In the genomic region with DNA sequence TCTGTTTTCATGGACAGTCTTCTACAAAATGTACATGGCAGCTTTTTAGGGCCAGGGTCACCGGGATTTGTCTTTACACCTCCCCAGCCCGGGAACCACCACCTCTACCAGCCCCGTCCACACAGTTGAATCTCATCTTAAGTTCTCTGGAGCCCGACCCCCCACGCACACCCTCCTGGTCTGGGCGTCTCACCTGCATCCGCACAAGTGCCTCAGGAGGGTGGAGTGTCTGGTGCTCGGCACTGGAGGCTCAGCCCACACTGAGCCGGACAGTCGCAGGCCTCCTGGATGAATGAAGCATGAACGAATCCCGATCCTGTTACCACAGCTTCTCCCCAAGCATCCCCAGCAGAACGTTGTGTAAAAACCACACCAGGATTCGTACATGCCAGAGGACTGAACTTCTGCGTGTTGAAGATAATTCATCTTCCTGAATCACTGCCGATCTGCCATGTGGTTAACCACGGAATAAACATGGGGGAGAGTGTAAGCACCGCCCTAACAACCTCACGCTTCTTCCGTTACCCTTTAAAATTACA, we compare ENCODE assay signal across 9 cellular contexts.
DNase-seq lines count a peak whose midpoint lies in the region; ATAC-seq and TF ChIP-seq lines count a peak whose summit lies in the region.
"Had no signal": no experiment of that assay in that cellular context is flagged by ENCODE, and none has a peak within 500 bp of the region (broad histone marks: within the 10 kb centered on the region; RNA-seq: fewer than 3 reads in every experiment).

No MANE protein-coding gene starts in this region.

- peaks cover 13% of the 10 kb centered on the region for H4K20me1 ChIP-seq in IMR-90 (ENCODE audit: insufficient read depth, low read length)

- no peak for TF ChIP-seq RAD21 in IMR-90 (IDR thresholded peaks at IDR 0.05; ENCODE audit: low read length)

- POLR2A ChIA-PET in IMR-90 (lab: Charles Lee; ENCODE audit: unreplicated experiment) = no interaction called here

- no peak overlapping the region for H2BK15ac ChIP-seq in IMR-90 (ENCODE audit: low read depth, low read length)

- no peak for TF ChIP-seq CTCF in IMR-90 (conservative IDR thresholded peaks at IDR 0.05; ENCODE audit: low read depth, low read length)

- H2AK9ac ChIP-seq in IMR-90 (replicated peaks; ENCODE audit: low read depth, low read length, poor library complexity) = no peak overlapping the region

- peaks cover 80% of the 10 kb centered on the region for H3K27me3 ChIP-seq in IMR-90 (ENCODE audit: control insufficient read depth, insufficient read depth, low read length)
- no peaks in the 10 kb centered on the region for H3K27me3 ChIP-seq in effector memory CD4-positive, alpha-beta T cell (replicated peaks; ENCODE audit: control insufficient read depth, insufficient read depth, low read length, poor library complexity, severe bottlenecking)

- peak overlapping the region; percentile 68 for H2AFZ ChIP-seq in IMR-90 (replicated peaks; ENCODE audit: low read length, poor library complexity)

- H3K9ac ChIP-seq in IMR-90 (ENCODE audit: low read depth, low read length) = no peak overlapping the region

- H2BK20ac ChIP-seq in IMR-90 (ENCODE audit: low read depth, low read length) = no peak overlapping the region

- H3K14ac ChIP-seq in IMR-90 (replicated peaks; ENCODE audit: low read depth, low read length) = no peak overlapping the region

- no peak overlapping the region for H3K18ac ChIP-seq in IMR-90 (ENCODE audit: low read depth, low read length)

- H3K9me1 ChIP-seq in IMR-90 (ENCODE audit: insufficient read depth, low read length) = peaks cover 7% of the 10 kb centered on the region; the same call in 1 of the 2 replicates

- no peak overlapping the region for H4K8ac ChIP-seq in IMR-90 (ENCODE audit: low read depth in 2 of 2, low read length in 2 of 2)

- H3K56ac ChIP-seq in IMR-90 (ENCODE audit: extremely low read depth, insufficient read depth, low read length) = no peak overlapping the region

- no peaks in the 10 kb centered on the region for H3K79me1 ChIP-seq in IMR-90 (ENCODE audit: low read depth in 1 of 2, low read length in 2 of 2)

- BruUV-seq in IMR-90 (replicated peaks; lab: Mats Ljungman, UMichigan) = no TSS peak

- H3K4ac ChIP-seq in IMR-90 (ENCODE audit: low read depth, low read length) = no peak overlapping the region

- intact Hi-C loops in IMR-90 (cut with micrococcal nuclease) = no loop called here

- no peak overlapping the region for H3K23ac ChIP-seq in IMR-90 (ENCODE audit: low read depth, low read length)

- H2AK5ac ChIP-seq in IMR-90 (ENCODE audit: low read depth, low read length) = no peak overlapping the region

- H3K36me3 ChIP-seq in IMR-90 (ENCODE audit: control insufficient read depth, insufficient read depth, low read length) = no peaks in the 10 kb centered on the region
- H3K36me3 ChIP-seq in effector memory CD4-positive, alpha-beta T cell (ENCODE audit: control insufficient read depth, insufficient read depth, low read length) = no peaks in the 10 kb centered on the region
- H3K36me3 ChIP-seq: lower lobe of right lung had no signal

- no peak overlapping the region for H2BK120ac ChIP-seq in IMR-90 (ENCODE audit: low read depth, low read length)

- CTCF ChIA-PET in IMR-90 (lab: Yijun Ruan, JAX) = no interaction called here

- in situ Hi-C loops in IMR-90 (cut with MboI; ENCODE audit: low sequenced_read_pairs) = no loop called here

- peaks cover 2% of the 10 kb centered on the region; the same call in 1 of the 2 replicates for H3K9me3 ChIP-seq in IMR-90 (ENCODE audit: control insufficient read depth, insufficient read depth, low read length)
- no peaks in the 10 kb centered on the region for H3K9me3 ChIP-seq in effector memory CD4-positive, alpha-beta T cell (ENCODE audit: control insufficient read depth, low read length)
- H3K9me3 ChIP-seq: lower lobe of right lung had no signal

- H4K91ac ChIP-seq in IMR-90 (ENCODE audit: insufficient read depth, low read depth, low read length) = no peak overlapping the region

- H4K5ac ChIP-seq in IMR-90 (ENCODE audit: low read depth, low read length) = no peak overlapping the region

- H3K4me3 ChIP-seq in IMR-90 (ENCODE audit: insufficient read depth, low read depth, low read length) = no peak overlapping the region
- H3K4me3 ChIP-seq in effector memory CD4-positive, alpha-beta T cell (ENCODE audit: insufficient read depth, low read depth, low read length, poor library complexity, severe bottlenecking) = peak overlapping the region; percentile 53
- H3K4me3 ChIP-seq: lower lobe of right lung had no signal

- H3K27ac ChIP-seq in IMR-90 (ENCODE audit: insufficient read depth, low read length) = no peak overlapping the region
- peak overlapping the region; percentile 56 for H3K27ac ChIP-seq in effector memory CD4-positive, alpha-beta T cell (ENCODE audit: insufficient read depth, low read length, poor library complexity, severe bottlenecking)
- H3K27ac ChIP-seq: lower lobe of right lung had no signal

- H3K4me1 ChIP-seq in IMR-90 (ENCODE audit: control insufficient read depth, insufficient read depth, low read length) = peaks cover 8% of the 10 kb centered on the region; the same call in 1 of the 2 replicates
- peaks cover 16% of the 10 kb centered on the region for H3K4me1 ChIP-seq in effector memory CD4-positive, alpha-beta T cell (ENCODE audit: control insufficient read depth, insufficient read depth, low read length, poor library complexity, severe bottlenecking)
- H3K4me1 ChIP-seq: lower lobe of right lung had no signal

- no peak overlapping the region for H2BK5ac ChIP-seq in IMR-90 (ENCODE audit: low read depth, low read length, poor library complexity, severe bottlenecking)

- DNase-seq in IMR-90 (peak; percentile 95), DMS114 treated with DMSO at 0.1 percent for 48 hours (lab: John Stamatoyannopoulos, UW; ENCODE audit: unreplicated experiment) (no peak), SIG-M5 treated with dmso at 0.1 percent for 504 hours (lab: John Stamatoyannopoulos, UW; ENCODE audit: unreplicated experiment) (no peak)
- peak; percentile 53 to 60 for DNase-seq in activated CD4-positive, alpha-beta T cell treated with anti-CD3 and anti-CD28 coated beads, Interleukin-2, amount 50 U/mL, for 4 hours
- peak; percentile 27 to 42 (median 28) for DNase-seq in effector memory CD4-positive, alpha-beta T cell
- peak; percentile 49 for DNase-seq in stimulated activated CD8-positive, alpha-beta memory T cell treated with anti-CD3 and anti-CD28 coated beads, Interleukin-12 subunit alpha, Interleukin-12 subunit beta, amount 100 ng/mL, for 1 hour (ENCODE audit: low read depth)
- DNase-seq: lower lobe of right lung had no signal

- ATAC-seq in IMR-90 (ENCODE audit: low read depth) (peak; percentile 98), HG03439 (IDR thresholded peaks at IDR 0.05; ENCODE audit: unreplicated experiment) (no peak), HG02623 (IDR thresholded peaks at IDR 0.05; ENCODE audit: unreplicated experiment) (no peak)

- no peak overlapping the region for H3K4me2 ChIP-seq in IMR-90 (ENCODE audit: low read depth, low read length)

- dilution Hi-C loops in IMR-90 (cut with HindIII; ENCODE audit: low sequenced_read_pairs, unreplicated experiment) = no loop called here

- WGBS in IMR-90 (ENCODE audit: extremely low coverage in 2 of 2, insufficient read length in 1 of 2), 2 experiments = 51% methylated on average over 8 of the region's 20 CpGs; no CpG with 5 or more reads in 1 of the 2 experiments

- TF ChIP-seq POLR2A in IMR-90 (IDR thresholded peaks at IDR 0.05; ENCODE audit: low read depth, low read length) = no peak

TF ChIP-seq in IMR-90, 13 proteins besides CTCF, POLR2A, EP300 and RAD21:
- 0 out of 2 replicates have a peak, but pooled peaks have one; percentile 23 for TF ChIP-seq MAFK (IDR thresholded peaks at IDR 0.05; ENCODE audit: low read depth, low read length)
- TF ChIP-seq CHD1 (IDR thresholded peaks at IDR 0.05; ENCODE audit: low read depth, low read length) = no peak
- peak; percentile 67 for TF ChIP-seq RCOR1 (IDR thresholded peaks at IDR 0.05; ENCODE audit: insufficient replicate concordance, low read length)
- TF ChIP-seq, protein P1, sequence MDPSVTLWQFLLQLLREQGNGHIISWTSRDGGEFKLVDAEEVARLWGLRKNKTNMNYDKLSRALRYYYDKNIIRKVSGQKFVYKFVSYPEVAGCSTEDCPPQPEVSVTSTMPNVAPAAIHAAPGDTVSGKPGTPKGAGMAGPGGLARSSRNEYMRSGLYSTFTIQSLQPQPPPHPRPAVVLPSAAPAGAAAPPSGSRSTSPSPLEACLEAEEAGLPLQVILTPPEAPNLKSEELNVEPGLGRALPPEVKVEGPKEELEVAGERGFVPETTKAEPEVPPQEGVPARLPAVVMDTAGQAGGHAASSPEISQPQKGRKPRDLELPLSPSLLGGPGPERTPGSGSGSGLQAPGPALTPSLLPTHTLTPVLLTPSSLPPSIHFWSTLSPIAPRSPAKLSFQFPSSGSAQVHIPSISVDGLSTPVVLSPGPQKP (IDR thresholded peaks at IDR 0.05; ENCODE audit: borderline replicate concordance, low read depth, low read length) = no peak
- no peak for TF ChIP-seq NFE2L2 (IDR thresholded peaks at IDR 0.05; ENCODE audit: low read depth, low read length)
- TF ChIP-seq, protein P2, sequence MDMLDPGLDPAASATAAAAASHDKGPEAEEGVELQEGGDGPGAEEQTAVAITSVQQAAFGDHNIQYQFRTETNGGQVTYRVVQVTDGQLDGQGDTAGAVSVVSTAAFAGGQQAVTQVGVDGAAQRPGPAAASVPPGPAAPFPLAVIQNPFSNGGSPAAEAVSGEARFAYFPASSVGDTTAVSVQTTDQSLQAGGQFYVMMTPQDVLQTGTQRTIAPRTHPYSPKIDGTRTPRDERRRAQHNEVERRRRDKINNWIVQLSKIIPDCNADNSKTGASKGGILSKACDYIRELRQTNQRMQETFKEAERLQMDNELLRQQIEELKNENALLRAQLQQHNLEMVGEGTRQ (IDR thresholded peaks at IDR 0.05; ENCODE audit: low read depth, low read length) = no peak
- peak; percentile 39; the same call in 1 of the 2 replicates for TF ChIP-seq FOS (IDR thresholded peaks at IDR 0.05; ENCODE audit: low read depth, low read length)
- 0 out of 2 replicates have a peak, but pooled peaks have one; percentile 10 for TF ChIP-seq MAZ (IDR thresholded peaks at IDR 0.05; ENCODE audit: borderline replicate concordance, low read depth, low read length)
- TF ChIP-seq CEBPB (IDR thresholded peaks at IDR 0.05; ENCODE audit: low read depth, low read length) = peak; percentile 64
- peak; percentile 96 for TF ChIP-seq BHLHE40 (IDR thresholded peaks at IDR 0.05; ENCODE audit: low read depth, low read length)

Comparison
In these comparisons a context has a peak if more than half of its experiments do, and no peak if none do; other contexts are left out.
1. DNase-seq: peak in IMR-90 (single experiment), activated CD4-positive, alpha-beta T cell treated with anti-CD3 and anti-CD28 coated beads, Interleukin-2, amount 50 U/mL, for 4 hours (2 of 2), effector memory CD4-positive, alpha-beta T cell (3 of 3) and stimulated activated CD8-positive, alpha-beta memory T cell treated with anti-CD3 and anti-CD28 coated beads, Interleukin-12 subunit alpha, Interleukin-12 subunit beta, amount 100 ng/mL, for 1 hour (single experiment); none in DMS114 treated with DMSO at 0.1 percent for 48 hours (single experiment) and SIG-M5 treated with dmso at 0.1 percent for 504 hours (single experiment).